In genomic region chr5:90135979-90136378, GRCh38 we compare ENCODE assay signal across 11 cellular contexts.
DNase-seq lines count a peak whose midpoint lies in the region; ATAC-seq, FAIRE-seq and TF ChIP-seq lines count a peak whose summit lies in the region.
"Had no signal": no experiment of that assay in that cellular context is flagged by ENCODE, and none has a peak within 500 bp of the region (broad histone marks: within the 10 kb centered on the region; RNA-seq: fewer than 3 reads in every experiment).

No MANE protein-coding gene starts in this region.

- no peaks in the 10 kb centered on the region for H3K9me3 ChIP-seq in BE2C

- no peaks in the 10 kb centered on the region; the same call in 1 of the 2 replicates for H3K4me1 ChIP-seq in BE2C

- H3K27me3 ChIP-seq in BE2C, result no peaks in the 10 kb centered on the region
- H3K27me3 ChIP-seq: cardiac muscle cell had no signal

- H3K36me3 ChIP-seq in BE2C, result no peaks in the 10 kb centered on the region
- H3K36me3 ChIP-seq: cardiac muscle cell had no signal

- ATAC-seq in left lobe of liver (peak; percentile 61), HG03439 (IDR thresholded peaks at IDR 0.05; ENCODE audit: unreplicated experiment) (no peak)

- peak; percentile 64 for DNase-seq in BE2C
- no peak for DNase-seq in GM20000 (ENCODE audit: low spot score)
- peak; percentile 4 for DNase-seq in SW480 (ENCODE audit: low spot score)
- no peak for DNase-seq in left lobe of liver (ENCODE audit: low spot score)
- DNase-seq in HTR-8/SVneo (ENCODE audit: insufficient read length, low spot score), result no peak
- DNase-seq in activated CD4-positive, CD25-positive, alpha-beta regulatory T cell treated with anti-CD3 and anti-CD28 coated beads, Interleukin-2, amount 50 U/mL, for 72 hours, result no peak
- DNase-seq in NCI-H1417 treated with DMSO at 0.1 percent for 48 hours (lab: John Stamatoyannopoulos, UW), result no peak
- DNase-seq: activated CD8-positive, alpha-beta memory T cell treated with anti-CD3 and anti-CD28 coated beads for 24 hours; OCI-M1 had no signal

- H3K4me3 ChIP-seq in BE2C (ENCODE audit: low read depth, low read length), result no peak overlapping the region
- H3K4me3 ChIP-seq: cardiac muscle cell had no signal

- FAIRE-seq in HTR-8/SVneo (lab: Jason Lieb, UNC), result no peak

- TF ChIP-seq CTCF in BE2C (IDR thresholded peaks at IDR 0.05; ENCODE audit: low read depth, low read length), result peak; percentile 77
- TF ChIP-seq CTCF in GM20000 (IDR thresholded peaks at IDR 0.05; ENCODE audit: extremely low read depth, missing control alignments), result peak; percentile 33

Comparison
In these comparisons a context has a peak if more than half of its experiments do, and no peak if none do; other contexts are left out.
1. DNase-seq: peak in BE2C (single experiment) and SW480 (single experiment); none in GM20000 (single experiment), left lobe of liver (single experiment), HTR-8/SVneo (single experiment), activated CD4-positive, CD25-positive, alpha-beta regulatory T cell treated with anti-CD3 and anti-CD28 coated beads, Interleukin-2, amount 50 U/mL, for 72 hours (single experiment) and NCI-H1417 treated with DMSO at 0.1 percent for 48 hours (single experiment).